Comparison of ENCODE assay signal across 20 cellular contexts in the genomic region with DNA sequence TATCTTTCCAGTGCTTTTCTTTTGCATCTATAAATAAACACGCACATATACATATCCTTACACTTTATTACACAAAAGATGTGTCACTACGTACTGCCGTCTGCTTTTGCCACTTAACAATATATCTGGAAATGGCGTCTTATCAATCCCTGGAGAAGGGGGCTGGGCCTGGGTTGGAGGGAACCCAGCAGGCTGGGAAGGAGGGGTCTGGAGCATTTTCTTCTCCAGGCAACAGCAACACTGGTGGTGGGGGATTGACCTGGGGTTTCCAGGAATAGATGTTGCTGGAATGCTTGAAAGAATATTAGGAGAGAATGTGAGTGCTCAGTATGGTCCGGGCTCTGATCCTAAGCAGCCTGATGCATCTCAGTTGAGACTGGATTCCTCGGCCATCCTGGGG.
DNase-seq lines count a peak whose midpoint lies in the region; ATAC-seq, FAIRE-seq and TF ChIP-seq lines count a peak whose summit lies in the region.
"Had no signal": no experiment of that assay in that cellular context is flagged by ENCODE, and none has a peak within 500 bp of the region (broad histone marks: within the 10 kb centered on the region; RNA-seq: fewer than 3 reads in every experiment).

No MANE protein-coding gene starts in this region.

- peaks cover 8% of the 10 kb centered on the region for H3K27me3 Mint-ChIP-seq in astrocyte (ENCODE audit: low read depth, unreplicated experiment)

- H4K20me1 ChIP-seq in astrocyte (ENCODE audit: insufficient read depth, low read length), result no peaks in the 10 kb centered on the region
- no peaks in the 10 kb centered on the region for H4K20me1 ChIP-seq in smooth muscle cell (ENCODE audit: low read depth)

- no peaks in the 10 kb centered on the region for H3K79me2 ChIP-seq in astrocyte (ENCODE audit: insufficient read depth, low read length)
- no peaks in the 10 kb centered on the region for H3K79me2 ChIP-seq in smooth muscle cell (ENCODE audit: low read depth)

- H3K4me2 ChIP-seq in astrocyte (ENCODE audit: low read length), result no peak overlapping the region
- peak overlapping the region; percentile 46 for H3K4me2 ChIP-seq in smooth muscle cell

- H2AFZ ChIP-seq in astrocyte (ENCODE audit: low read depth, low read length) (no peak overlapping the region), smooth muscle cell (ENCODE audit: low read depth) (peak overlapping the region; percentile 1)

- no peaks in the 10 kb centered on the region for H3K27me3 ChIP-seq in right cardiac atrium (ENCODE audit: control insufficient read depth, insufficient read depth)
- no peaks in the 10 kb centered on the region for H3K27me3 ChIP-seq in heart right ventricle
- peaks cover 3% of the 10 kb centered on the region for H3K27me3 ChIP-seq in astrocyte (ENCODE audit: insufficient read depth, low read length)
- no peaks in the 10 kb centered on the region for H3K27me3 ChIP-seq in smooth muscle cell (ENCODE audit: low read depth)

- FAIRE-seq in astrocyte (lab: Jason Lieb, UNC), result no peak
- FAIRE-seq: G401.6 had no signal

- H3K9me3 ChIP-seq in right cardiac atrium (ENCODE audit: control insufficient read depth, low read length) (no peaks in the 10 kb centered on the region), heart right ventricle (no peaks in the 10 kb centered on the region), astrocyte (ENCODE audit: insufficient read depth, low read depth, low read length) (no peaks in the 10 kb centered on the region), mesodermal cell (ENCODE audit: control insufficient read depth, low read length) (no peaks in the 10 kb centered on the region), smooth muscle cell (replicated peaks; ENCODE audit: low read depth) (no peaks in the 10 kb centered on the region)

- ATAC-seq in right cardiac atrium (no peak), heart right ventricle (no peak), HG02970 (IDR thresholded peaks at IDR 0.05; ENCODE audit: low FRiP score, unreplicated experiment) (no peak)
- ATAC-seq: Panc1 had no signal

- intact Hi-C loops in right cardiac atrium (cut with DNase I), result no loop called here
- intact Hi-C loops in heart right ventricle (cut with DNase I), result loop anchor here in 1 of 10 donors (10.0 kb wide), 1 partner anchor 327 kb away; a partner anchor contains a TSS

- WGBS in right cardiac atrium, result 49% methylated on average over 6 of the region's 6 CpGs
- WGBS in heart right ventricle, 2 donors, result 47 to 61% methylated on average over 6 of the region's 6 CpGs
- 75 to 80% methylated on average over 3 to 5 of the region's 6 CpGs for WGBS in mesodermal cell (ENCODE audit: insufficient coverage in 2 of 2), 2 experiments
- 50% methylated on average over 6 of the region's 6 CpGs for WGBS in smooth muscle cell (ENCODE audit: low lambda C conversion rate)

- H3K27ac Mint-ChIP-seq in astrocyte (ENCODE audit: unreplicated experiment), result peak overlapping the region; percentile 26
- H3K27ac Mint-ChIP-seq: HFFc6 had no signal

- H3K9me3 Mint-ChIP-seq in astrocyte (ENCODE audit: unreplicated experiment), result peaks cover 6% of the 10 kb centered on the region
- H3K9me3 Mint-ChIP-seq: CD14-positive monocyte, HFFc6 had no signal

- H3K4me3 ChIP-seq in right cardiac atrium (ENCODE audit: low read length) (no peak overlapping the region), heart right ventricle (no peak overlapping the region), astrocyte (ENCODE audit: insufficient read depth, low read depth, low read length) (no peak overlapping the region), mesodermal cell (ENCODE audit: extremely low read depth, insufficient read depth, low read length, poor library complexity, severe bottlenecking) (no peak overlapping the region), smooth muscle cell (no peak overlapping the region)

- peaks cover 9% of the 10 kb centered on the region for H3F3A ChIP-seq in smooth muscle cell (ENCODE audit: low read depth)

- no peak overlapping the region for H3K9ac ChIP-seq in astrocyte (ENCODE audit: low read length)
- peak overlapping the region; percentile 10 for H3K9ac ChIP-seq in smooth muscle cell (ENCODE audit: low read depth)

- H3K36me3 ChIP-seq in heart right ventricle (no peaks in the 10 kb centered on the region), astrocyte (ENCODE audit: insufficient read depth, low read length) (no peaks in the 10 kb centered on the region), mesodermal cell (ENCODE audit: control insufficient read depth, insufficient read depth, low read length) (no peaks in the 10 kb centered on the region), smooth muscle cell (ENCODE audit: low read depth) (no peaks in the 10 kb centered on the region)

- no peak overlapping the region for H3K27ac ChIP-seq in right cardiac atrium (ENCODE audit: low read length)
- H3K27ac ChIP-seq in heart right ventricle, result no peak overlapping the region
- H3K27ac ChIP-seq in astrocyte (ENCODE audit: low read depth, low read length), result no peak overlapping the region
- peak overlapping the region; percentile 17 for H3K27ac ChIP-seq in mesodermal cell (ENCODE audit: low read depth, low read length, severe bottlenecking)
- H3K27ac ChIP-seq in smooth muscle cell (ENCODE audit: low read depth), result peak overlapping the region; percentile 73

- H3K4me1 ChIP-seq in right cardiac atrium (ENCODE audit: control insufficient read depth, insufficient read depth, low read length) (no peaks in the 10 kb centered on the region), heart right ventricle (peaks cover 0 to 22% (median 15%) of the 10 kb centered on the region in 9 donors), astrocyte (ENCODE audit: insufficient read depth, low read length) (peaks cover 16% of the 10 kb centered on the region), mesodermal cell (ENCODE audit: control insufficient read depth, insufficient read depth, low read length, poor library complexity, severe bottlenecking) (peaks cover 51% of the 10 kb centered on the region), smooth muscle cell (ENCODE audit: low read depth) (peaks cover 8% of the 10 kb centered on the region)

- H3K4me3 Mint-ChIP-seq in astrocyte (ENCODE audit: unreplicated experiment), result no peak overlapping the region
- H3K4me3 Mint-ChIP-seq: CD14-positive monocyte, HFFc6 had no signal

- DNase-seq in right cardiac atrium (peak in 2 of 3 donors; percentile 5 to 24), heart right ventricle (no peak), astrocyte (ENCODE audit: low read depth) (no peak), smooth muscle cell (lab: John Stamatoyannopoulos, UW; ENCODE audit: unreplicated experiment) (no peak), SKM-1 treated with dmso at 0.1 percent for 144 hours (lab: John Stamatoyannopoulos, UW; ENCODE audit: unreplicated experiment) (no peak), NCI-H82 (lab: John Stamatoyannopoulos, UW) (no peak)
- DNase-seq: COR-L47, H7, HFFc6, NCI-H1092 treated with DMSO at 0.1 percent for 48 hours, NCI-H146, NCI-H2029 treated with DMSO at 0.1 percent for 48 hours, NCI-H2171 treated with DMSO at 0.1 percent for 48 hours, NCI-H446, NCI-H69 had no signal

- no peaks in the 10 kb centered on the region for H3K36me3 Mint-ChIP-seq in astrocyte (ENCODE audit: low read depth, unreplicated experiment)
- H3K36me3 Mint-ChIP-seq: CD14-positive monocyte had no signal

- H3K4me1 Mint-ChIP-seq in astrocyte (ENCODE audit: low read depth, unreplicated experiment), result peaks cover 26% of the 10 kb centered on the region

- no peak for TF ChIP-seq CTCF in heart right ventricle (IDR thresholded peaks at IDR 0.05)
- no peak for TF ChIP-seq CTCF in astrocyte (IDR thresholded peaks at IDR 0.05; ENCODE audit: insufficient read depth, low read depth, low read length)
- TF ChIP-seq CTCF in smooth muscle cell (IDR thresholded peaks at IDR 0.05; ENCODE audit: borderline replicate concordance, insufficient read depth, poor library complexity, severe bottlenecking), result no peak

Comparison
In these comparisons a context has a peak if more than half of its experiments do, and no peak if none do; other contexts are left out.
1. DNase-seq: peak in right cardiac atrium (2 of 3); none in heart right ventricle (0 of 2), astrocyte (single experiment), smooth muscle cell (single experiment), SKM-1 treated with dmso at 0.1 percent for 144 hours (single experiment) and NCI-H82 (single experiment).
2. H3K27ac ChIP-seq: peak in mesodermal cell (single experiment) and smooth muscle cell (single experiment); none in right cardiac atrium (single experiment), heart right ventricle (0 of 10) and astrocyte (single experiment).